In the genomic region with DNA sequence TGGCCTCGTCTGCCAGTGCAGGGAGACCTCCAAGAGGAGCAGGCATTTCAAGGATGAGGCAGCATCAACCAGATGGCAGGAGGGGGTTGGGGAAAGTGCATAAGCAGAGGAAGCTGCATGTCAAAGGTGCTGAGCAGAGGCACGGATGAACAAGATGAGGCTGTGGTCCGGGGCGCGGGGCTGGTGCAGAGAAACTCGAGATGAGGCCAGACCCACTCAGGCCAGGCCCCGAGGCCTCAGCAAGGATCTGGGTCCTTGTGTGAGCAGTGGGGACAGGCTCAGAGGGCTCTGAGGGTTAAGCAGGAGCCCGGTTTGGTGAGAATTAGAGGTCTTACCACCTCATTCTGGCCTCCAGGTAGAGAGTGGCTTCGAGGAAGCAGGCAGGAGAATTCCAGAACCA, we compare ENCODE assay signal across 18 cellular contexts.
"Had no signal": no experiment of that assay in that cellular context is flagged by ENCODE, and none has a peak within 500 bp of the region (broad histone marks: within the 10 kb centered on the region; RNA-seq: fewer than 3 reads in every experiment).

No MANE protein-coding gene starts in this region.

- H3K4me1 Mint-ChIP-seq: memory B cell, WTC11 had no signal

- H3K36me3 Mint-ChIP-seq: memory B cell; naive thymus-derived CD4-positive, alpha-beta T cell; WTC11 had no signal

- H3K9me3 ChIP-seq: mucosa of descending colon, right atrium auricular region, upper lobe of left lung had no signal

- H3K4me1 ChIP-seq: right atrium auricular region, upper lobe of left lung had no signal

- H3K27ac Mint-ChIP-seq: activated T-cell treated with anti-CD3 and anti-CD28 coated beads, Interleukin-2, amount 50 U/mL, for 24 hours; dendritic cell treated with granulocyte-macrophage colony-stimulating factor and Interleukin-4, amounts not matched to agents 40 ng/mL and 50 ng/mL, for 4 days; memory B cell; stimulated activated naive CD8-positive, alpha-beta T cell treated with anti-CD3 and anti-CD28 coated beads, Interleukin-15, Interleukin-2, amounts not matched to agents 100 ng/mL and 50 ng/mL, for 24 hours; WTC11 had no signal

- DNase-seq: activated CD4-positive, alpha-beta T cell treated with anti-CD3 and anti-CD28 coated beads for 48 hours; activated effector memory CD4-positive, alpha-beta T cell treated with anti-CD3 and anti-CD28 coated beads, Interleukin-2, amount 50 U/mL, for 16 hours; activated T-cell treated with anti-CD3 and anti-CD28 coated beads, Interleukin-2, amount 50 U/mL, for 24 hours; effector memory CD4-positive, alpha-beta T cell; head of caudate nucleus; kidney glomerular epithelial cell; left ventricle myocardium superior; mucosa of descending colon; naive thymus-derived CD4-positive, alpha-beta T cell; stimulated activated CD4-positive, alpha-beta T cell treated with anti-CD3 and anti-CD28 coated beads, Interleukin-15, amount 100 ng/mL, for 24 hours; stimulated activated CD4-positive, alpha-beta T cell treated with anti-CD3 and anti-CD28 coated beads, Interleukin-4, amount 100 ng/mL, for 1 hour; upper lobe of left lung had no signal

- H3K4me3 Mint-ChIP-seq: activated T-cell treated with anti-CD3 and anti-CD28 coated beads, Interleukin-2, amount 50 U/mL, for 24 hours; dendritic cell treated with granulocyte-macrophage colony-stimulating factor and Interleukin-4, amounts not matched to agents 40 ng/mL and 50 ng/mL, for 4 days; memory B cell; stimulated activated naive CD8-positive, alpha-beta T cell treated with anti-CD3 and anti-CD28 coated beads, Interleukin-15, Interleukin-2, amounts not matched to agents 100 ng/mL and 50 ng/mL, for 24 hours; WTC11 had no signal

- H3K27me3 ChIP-seq: right atrium auricular region, upper lobe of left lung had no signal

- H3K9me3 Mint-ChIP-seq: activated T-cell treated with anti-CD3 and anti-CD28 coated beads, Interleukin-2, amount 50 U/mL, for 24 hours; dendritic cell treated with granulocyte-macrophage colony-stimulating factor and Interleukin-4, amounts not matched to agents 40 ng/mL and 50 ng/mL, for 4 days; memory B cell; stimulated activated naive CD8-positive, alpha-beta T cell treated with anti-CD3 and anti-CD28 coated beads, Interleukin-15, Interleukin-2, amounts not matched to agents 100 ng/mL and 50 ng/mL, for 24 hours; WTC11 had no signal

- ATAC-seq: left ventricle myocardium superior; mucosa of descending colon; naive thymus-derived CD4-positive, alpha-beta T cell; WTC11 had no signal

- H3K4me3 ChIP-seq: mucosa of descending colon, right atrium auricular region, skin epidermis, upper lobe of left lung had no signal

- H3K36me3 ChIP-seq: right atrium auricular region, upper lobe of left lung had no signal

- H3K27me3 Mint-ChIP-seq: dendritic cell treated with granulocyte-macrophage colony-stimulating factor and Interleukin-4, amounts not matched to agents 40 ng/mL and 50 ng/mL, for 4 days; memory B cell; naive thymus-derived CD4-positive, alpha-beta T cell; stimulated activated naive CD8-positive, alpha-beta T cell treated with anti-CD3 and anti-CD28 coated beads, Interleukin-15, Interleukin-2, amounts not matched to agents 100 ng/mL and 50 ng/mL, for 24 hours had no signal

- H3K27ac ChIP-seq: right atrium auricular region, skin epidermis, upper lobe of left lung had no signal
